Comparison of ENCODE assay signal across 1 cellular context in the genomic region with DNA sequence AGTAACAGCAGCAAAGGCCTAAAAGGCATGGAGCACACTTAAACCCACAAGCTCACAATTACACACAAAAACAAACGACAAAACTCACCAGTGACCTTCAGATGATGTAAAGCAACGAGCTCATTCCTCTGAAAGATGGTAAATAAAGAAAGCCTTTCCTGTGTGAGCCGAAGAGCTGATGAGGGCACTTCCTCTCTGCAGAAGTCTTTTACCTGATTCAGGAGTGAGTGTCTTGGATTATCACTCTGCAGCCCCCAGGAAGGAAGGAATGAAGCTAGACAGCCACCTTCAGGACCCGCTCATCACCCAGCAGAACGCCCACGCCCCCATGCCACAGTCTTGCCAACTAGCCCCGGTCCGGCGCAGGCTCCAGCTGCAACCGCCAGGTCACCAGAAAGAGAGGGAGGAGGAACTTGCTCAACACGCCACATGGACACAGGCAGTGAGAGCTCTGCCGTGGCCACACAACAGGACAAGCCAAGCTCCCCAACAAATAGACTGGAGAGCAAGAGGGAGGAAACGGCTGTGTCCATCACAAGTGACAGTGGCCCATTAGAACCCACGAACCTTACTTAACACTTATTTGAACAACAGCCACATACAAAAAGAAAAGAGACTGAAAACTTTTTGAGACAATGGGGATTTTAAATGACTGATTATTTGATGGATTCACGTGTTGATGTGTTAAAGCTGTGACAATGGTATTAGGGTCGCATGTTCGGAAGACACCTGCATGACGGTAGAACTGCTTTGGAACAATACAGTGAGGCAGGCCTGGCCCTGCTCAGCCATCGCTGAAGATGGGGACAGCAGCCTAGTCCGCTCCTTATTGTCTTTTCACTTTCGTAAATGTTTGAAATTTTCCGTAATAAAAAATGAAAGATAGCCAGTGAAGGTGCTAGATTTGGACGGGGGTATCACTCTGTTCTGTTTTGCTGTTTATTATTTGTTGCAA.
A peak's percentile ranks its signal among the peaks of the same experiment; 100 is the strongest.
TF ChIP-seq lines count a peak whose summit lies in the region.

No MANE protein-coding gene starts in this region.

TF ChIP-seq in K562, 482 proteins besides CTCF, POLR2A, EP300 and RAD21 (continued from another document and continues in another):
- TF ChIP-seq, protein P1, sequence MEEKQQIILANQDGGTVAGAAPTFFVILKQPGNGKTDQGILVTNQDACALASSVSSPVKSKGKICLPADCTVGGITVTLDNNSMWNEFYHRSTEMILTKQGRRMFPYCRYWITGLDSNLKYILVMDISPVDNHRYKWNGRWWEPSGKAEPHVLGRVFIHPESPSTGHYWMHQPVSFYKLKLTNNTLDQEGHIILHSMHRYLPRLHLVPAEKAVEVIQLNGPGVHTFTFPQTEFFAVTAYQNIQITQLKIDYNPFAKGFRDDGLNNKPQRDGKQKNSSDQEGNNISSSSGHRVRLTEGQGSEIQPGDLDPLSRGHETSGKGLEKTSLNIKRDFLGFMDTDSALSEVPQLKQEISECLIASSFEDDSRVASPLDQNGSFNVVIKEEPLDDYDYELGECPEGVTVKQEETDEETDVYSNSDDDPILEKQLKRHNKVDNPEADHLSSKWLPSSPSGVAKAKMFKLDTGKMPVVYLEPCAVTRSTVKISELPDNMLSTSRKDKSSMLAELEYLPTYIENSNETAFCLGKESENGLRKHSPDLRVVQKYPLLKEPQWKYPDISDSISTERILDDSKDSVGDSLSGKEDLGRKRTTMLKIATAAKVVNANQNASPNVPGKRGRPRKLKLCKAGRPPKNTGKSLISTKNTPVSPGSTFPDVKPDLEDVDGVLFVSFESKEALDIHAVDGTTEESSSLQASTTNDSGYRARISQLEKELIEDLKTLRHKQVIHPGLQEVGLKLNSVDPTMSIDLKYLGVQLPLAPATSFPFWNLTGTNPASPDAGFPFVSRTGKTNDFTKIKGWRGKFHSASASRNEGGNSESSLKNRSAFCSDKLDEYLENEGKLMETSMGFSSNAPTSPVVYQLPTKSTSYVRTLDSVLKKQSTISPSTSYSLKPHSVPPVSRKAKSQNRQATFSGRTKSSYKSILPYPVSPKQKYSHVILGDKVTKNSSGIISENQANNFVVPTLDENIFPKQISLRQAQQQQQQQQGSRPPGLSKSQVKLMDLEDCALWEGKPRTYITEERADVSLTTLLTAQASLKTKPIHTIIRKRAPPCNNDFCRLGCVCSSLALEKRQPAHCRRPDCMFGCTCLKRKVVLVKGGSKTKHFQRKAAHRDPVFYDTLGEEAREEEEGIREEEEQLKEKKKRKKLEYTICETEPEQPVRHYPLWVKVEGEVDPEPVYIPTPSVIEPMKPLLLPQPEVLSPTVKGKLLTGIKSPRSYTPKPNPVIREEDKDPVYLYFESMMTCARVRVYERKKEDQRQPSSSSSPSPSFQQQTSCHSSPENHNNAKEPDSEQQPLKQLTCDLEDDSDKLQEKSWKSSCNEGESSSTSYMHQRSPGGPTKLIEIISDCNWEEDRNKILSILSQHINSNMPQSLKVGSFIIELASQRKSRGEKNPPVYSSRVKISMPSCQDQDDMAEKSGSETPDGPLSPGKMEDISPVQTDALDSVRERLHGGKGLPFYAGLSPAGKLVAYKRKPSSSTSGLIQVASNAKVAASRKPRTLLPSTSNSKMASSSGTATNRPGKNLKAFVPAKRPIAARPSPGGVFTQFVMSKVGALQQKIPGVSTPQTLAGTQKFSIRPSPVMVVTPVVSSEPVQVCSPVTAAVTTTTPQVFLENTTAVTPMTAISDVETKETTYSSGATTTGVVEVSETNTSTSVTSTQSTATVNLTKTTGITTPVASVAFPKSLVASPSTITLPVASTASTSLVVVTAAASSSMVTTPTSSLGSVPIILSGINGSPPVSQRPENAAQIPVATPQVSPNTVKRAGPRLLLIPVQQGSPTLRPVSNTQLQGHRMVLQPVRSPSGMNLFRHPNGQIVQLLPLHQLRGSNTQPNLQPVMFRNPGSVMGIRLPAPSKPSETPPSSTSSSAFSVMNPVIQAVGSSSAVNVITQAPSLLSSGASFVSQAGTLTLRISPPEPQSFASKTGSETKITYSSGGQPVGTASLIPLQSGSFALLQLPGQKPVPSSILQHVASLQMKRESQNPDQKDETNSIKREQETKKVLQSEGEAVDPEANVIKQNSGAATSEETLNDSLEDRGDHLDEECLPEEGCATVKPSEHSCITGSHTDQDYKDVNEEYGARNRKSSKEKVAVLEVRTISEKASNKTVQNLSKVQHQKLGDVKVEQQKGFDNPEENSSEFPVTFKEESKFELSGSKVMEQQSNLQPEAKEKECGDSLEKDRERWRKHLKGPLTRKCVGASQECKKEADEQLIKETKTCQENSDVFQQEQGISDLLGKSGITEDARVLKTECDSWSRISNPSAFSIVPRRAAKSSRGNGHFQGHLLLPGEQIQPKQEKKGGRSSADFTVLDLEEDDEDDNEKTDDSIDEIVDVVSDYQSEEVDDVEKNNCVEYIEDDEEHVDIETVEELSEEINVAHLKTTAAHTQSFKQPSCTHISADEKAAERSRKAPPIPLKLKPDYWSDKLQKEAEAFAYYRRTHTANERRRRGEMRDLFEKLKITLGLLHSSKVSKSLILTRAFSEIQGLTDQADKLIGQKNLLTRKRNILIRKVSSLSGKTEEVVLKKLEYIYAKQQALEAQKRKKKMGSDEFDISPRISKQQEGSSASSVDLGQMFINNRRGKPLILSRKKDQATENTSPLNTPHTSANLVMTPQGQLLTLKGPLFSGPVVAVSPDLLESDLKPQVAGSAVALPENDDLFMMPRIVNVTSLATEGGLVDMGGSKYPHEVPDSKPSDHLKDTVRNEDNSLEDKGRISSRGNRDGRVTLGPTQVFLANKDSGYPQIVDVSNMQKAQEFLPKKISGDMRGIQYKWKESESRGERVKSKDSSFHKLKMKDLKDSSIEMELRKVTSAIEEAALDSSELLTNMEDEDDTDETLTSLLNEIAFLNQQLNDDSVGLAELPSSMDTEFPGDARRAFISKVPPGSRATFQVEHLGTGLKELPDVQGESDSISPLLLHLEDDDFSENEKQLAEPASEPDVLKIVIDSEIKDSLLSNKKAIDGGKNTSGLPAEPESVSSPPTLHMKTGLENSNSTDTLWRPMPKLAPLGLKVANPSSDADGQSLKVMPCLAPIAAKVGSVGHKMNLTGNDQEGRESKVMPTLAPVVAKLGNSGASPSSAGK (IDR thresholded peaks at IDR 0.05) = peak; percentile 57
- TF ChIP-seq SMAD2 (IDR thresholded peaks at IDR 0.05; ENCODE audit: low read depth, low read length) (no peak), CHD2 (IDR thresholded peaks at IDR 0.05; ENCODE audit: low read depth, low read length) (no peak), TEAD2 (tag; IDR thresholded peaks at IDR 0.05) (no peak), SLC30A9 (CRISPR knock-in tag; IDR thresholded peaks at IDR 0.05) (no peak), MXI1 (IDR thresholded peaks at IDR 0.05; ENCODE audit: low read depth, low read length) (no peak), L3MBTL2 (IDR thresholded peaks at IDR 0.05) (peak; percentile 54; the same call in 1 of the 2 replicates), U2AF1 (optimal IDR thresholded peaks at IDR 0.05; ENCODE audit: low read depth, low read length) (no peak), SIN3B (IDR thresholded peaks at IDR 0.05; ENCODE audit: low read depth) (no peak), PPARD (CRISPR knock-in tag; IDR thresholded peaks at IDR 0.05) (no peak), KLF10 (CRISPR knock-in tag; IDR thresholded peaks at IDR 0.05) (no peak), SREBF1 (IDR thresholded peaks at IDR 0.05; ENCODE audit: borderline replicate concordance, low read depth, low read length) (no peak)
- TF ChIP-seq, protein P2, sequence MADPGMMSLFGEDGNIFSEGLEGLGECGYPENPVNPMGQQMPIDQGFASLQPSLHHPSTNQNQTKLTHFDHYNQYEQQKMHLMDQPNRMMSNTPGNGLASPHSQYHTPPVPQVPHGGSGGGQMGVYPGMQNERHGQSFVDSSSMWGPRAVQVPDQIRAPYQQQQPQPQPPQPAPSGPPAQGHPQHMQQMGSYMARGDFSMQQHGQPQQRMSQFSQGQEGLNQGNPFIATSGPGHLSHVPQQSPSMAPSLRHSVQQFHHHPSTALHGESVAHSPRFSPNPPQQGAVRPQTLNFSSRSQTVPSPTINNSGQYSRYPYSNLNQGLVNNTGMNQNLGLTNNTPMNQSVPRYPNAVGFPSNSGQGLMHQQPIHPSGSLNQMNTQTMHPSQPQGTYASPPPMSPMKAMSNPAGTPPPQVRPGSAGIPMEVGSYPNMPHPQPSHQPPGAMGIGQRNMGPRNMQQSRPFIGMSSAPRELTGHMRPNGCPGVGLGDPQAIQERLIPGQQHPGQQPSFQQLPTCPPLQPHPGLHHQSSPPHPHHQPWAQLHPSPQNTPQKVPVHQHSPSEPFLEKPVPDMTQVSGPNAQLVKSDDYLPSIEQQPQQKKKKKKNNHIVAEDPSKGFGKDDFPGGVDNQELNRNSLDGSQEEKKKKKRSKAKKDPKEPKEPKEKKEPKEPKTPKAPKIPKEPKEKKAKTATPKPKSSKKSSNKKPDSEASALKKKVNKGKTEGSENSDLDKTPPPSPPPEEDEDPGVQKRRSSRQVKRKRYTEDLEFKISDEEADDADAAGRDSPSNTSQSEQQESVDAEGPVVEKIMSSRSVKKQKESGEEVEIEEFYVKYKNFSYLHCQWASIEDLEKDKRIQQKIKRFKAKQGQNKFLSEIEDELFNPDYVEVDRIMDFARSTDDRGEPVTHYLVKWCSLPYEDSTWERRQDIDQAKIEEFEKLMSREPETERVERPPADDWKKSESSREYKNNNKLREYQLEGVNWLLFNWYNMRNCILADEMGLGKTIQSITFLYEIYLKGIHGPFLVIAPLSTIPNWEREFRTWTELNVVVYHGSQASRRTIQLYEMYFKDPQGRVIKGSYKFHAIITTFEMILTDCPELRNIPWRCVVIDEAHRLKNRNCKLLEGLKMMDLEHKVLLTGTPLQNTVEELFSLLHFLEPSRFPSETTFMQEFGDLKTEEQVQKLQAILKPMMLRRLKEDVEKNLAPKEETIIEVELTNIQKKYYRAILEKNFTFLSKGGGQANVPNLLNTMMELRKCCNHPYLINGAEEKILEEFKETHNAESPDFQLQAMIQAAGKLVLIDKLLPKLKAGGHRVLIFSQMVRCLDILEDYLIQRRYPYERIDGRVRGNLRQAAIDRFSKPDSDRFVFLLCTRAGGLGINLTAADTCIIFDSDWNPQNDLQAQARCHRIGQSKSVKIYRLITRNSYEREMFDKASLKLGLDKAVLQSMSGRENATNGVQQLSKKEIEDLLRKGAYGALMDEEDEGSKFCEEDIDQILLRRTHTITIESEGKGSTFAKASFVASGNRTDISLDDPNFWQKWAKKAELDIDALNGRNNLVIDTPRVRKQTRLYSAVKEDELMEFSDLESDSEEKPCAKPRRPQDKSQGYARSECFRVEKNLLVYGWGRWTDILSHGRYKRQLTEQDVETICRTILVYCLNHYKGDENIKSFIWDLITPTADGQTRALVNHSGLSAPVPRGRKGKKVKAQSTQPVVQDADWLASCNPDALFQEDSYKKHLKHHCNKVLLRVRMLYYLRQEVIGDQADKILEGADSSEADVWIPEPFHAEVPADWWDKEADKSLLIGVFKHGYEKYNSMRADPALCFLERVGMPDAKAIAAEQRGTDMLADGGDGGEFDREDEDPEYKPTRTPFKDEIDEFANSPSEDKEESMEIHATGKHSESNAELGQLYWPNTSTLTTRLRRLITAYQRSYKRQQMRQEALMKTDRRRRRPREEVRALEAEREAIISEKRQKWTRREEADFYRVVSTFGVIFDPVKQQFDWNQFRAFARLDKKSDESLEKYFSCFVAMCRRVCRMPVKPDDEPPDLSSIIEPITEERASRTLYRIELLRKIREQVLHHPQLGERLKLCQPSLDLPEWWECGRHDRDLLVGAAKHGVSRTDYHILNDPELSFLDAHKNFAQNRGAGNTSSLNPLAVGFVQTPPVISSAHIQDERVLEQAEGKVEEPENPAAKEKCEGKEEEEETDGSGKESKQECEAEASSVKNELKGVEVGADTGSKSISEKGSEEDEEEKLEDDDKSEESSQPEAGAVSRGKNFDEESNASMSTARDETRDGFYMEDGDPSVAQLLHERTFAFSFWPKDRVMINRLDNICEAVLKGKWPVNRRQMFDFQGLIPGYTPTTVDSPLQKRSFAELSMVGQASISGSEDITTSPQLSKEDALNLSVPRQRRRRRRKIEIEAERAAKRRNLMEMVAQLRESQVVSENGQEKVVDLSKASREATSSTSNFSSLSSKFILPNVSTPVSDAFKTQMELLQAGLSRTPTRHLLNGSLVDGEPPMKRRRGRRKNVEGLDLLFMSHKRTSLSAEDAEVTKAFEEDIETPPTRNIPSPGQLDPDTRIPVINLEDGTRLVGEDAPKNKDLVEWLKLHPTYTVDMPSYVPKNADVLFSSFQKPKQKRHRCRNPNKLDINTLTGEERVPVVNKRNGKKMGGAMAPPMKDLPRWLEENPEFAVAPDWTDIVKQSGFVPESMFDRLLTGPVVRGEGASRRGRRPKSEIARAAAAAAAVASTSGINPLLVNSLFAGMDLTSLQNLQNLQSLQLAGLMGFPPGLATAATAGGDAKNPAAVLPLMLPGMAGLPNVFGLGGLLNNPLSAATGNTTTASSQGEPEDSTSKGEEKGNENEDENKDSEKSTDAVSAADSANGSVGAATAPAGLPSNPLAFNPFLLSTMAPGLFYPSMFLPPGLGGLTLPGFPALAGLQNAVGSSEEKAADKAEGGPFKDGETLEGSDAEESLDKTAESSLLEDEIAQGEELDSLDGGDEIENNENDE (IDR thresholded peaks at IDR 0.05; ENCODE audit: low read depth, low read length) = no peak
- TF ChIP-seq, protein P3, sequence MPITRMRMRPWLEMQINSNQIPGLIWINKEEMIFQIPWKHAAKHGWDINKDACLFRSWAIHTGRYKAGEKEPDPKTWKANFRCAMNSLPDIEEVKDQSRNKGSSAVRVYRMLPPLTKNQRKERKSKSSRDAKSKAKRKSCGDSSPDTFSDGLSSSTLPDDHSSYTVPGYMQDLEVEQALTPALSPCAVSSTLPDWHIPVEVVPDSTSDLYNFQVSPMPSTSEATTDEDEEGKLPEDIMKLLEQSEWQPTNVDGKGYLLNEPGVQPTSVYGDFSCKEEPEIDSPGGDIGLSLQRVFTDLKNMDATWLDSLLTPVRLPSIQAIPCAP (CRISPR knock-in tag; IDR thresholded peaks at IDR 0.05; ENCODE audit: borderline replicate concordance) = no peak
- TF ChIP-seq, protein P4, sequence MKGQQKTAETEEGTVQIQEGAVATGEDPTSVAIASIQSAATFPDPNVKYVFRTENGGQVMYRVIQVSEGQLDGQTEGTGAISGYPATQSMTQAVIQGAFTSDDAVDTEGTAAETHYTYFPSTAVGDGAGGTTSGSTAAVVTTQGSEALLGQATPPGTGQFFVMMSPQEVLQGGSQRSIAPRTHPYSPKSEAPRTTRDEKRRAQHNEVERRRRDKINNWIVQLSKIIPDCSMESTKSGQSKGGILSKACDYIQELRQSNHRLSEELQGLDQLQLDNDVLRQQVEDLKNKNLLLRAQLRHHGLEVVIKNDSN (CRISPR knock-in tag; IDR thresholded peaks at IDR 0.05) = no peak
- TF ChIP-seq, protein P5, sequence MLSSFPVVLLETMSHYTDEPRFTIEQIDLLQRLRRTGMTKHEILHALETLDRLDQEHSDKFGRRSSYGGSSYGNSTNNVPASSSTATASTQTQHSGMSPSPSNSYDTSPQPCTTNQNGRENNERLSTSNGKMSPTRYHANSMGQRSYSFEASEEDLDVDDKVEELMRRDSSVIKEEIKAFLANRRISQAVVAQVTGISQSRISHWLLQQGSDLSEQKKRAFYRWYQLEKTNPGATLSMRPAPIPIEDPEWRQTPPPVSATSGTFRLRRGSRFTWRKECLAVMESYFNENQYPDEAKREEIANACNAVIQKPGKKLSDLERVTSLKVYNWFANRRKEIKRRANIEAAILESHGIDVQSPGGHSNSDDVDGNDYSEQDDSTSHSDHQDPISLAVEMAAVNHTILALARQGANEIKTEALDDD (IDR thresholded peaks at IDR 0.05) = no peak
- TF ChIP-seq, protein P6, sequence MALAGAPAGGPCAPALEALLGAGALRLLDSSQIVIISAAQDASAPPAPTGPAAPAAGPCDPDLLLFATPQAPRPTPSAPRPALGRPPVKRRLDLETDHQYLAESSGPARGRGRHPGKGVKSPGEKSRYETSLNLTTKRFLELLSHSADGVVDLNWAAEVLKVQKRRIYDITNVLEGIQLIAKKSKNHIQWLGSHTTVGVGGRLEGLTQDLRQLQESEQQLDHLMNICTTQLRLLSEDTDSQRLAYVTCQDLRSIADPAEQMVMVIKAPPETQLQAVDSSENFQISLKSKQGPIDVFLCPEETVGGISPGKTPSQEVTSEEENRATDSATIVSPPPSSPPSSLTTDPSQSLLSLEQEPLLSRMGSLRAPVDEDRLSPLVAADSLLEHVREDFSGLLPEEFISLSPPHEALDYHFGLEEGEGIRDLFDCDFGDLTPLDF (CRISPR knock-in tag; IDR thresholded peaks at IDR 0.05) = no peak
- TF ChIP-seq, protein P7, sequence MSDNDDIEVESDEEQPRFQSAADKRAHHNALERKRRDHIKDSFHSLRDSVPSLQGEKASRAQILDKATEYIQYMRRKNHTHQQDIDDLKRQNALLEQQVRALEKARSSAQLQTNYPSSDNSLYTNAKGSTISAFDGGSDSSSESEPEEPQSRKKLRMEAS (CRISPR knock-in tag; IDR thresholded peaks at IDR 0.05) = peak; percentile 53; the same call in 1 of the 2 replicates
